25 cellular contexts compared by ENCODE assay signal in genomic region chr1:168053681-168054080, GRCh38.
DNase-seq lines count a peak whose midpoint lies in the region; ATAC-seq, FAIRE-seq and TF ChIP-seq lines count a peak whose summit lies in the region.
"Had no signal": no experiment of that assay in that cellular context is flagged by ENCODE, and none has a peak within 500 bp of the region (broad histone marks: within the 10 kb centered on the region; RNA-seq: fewer than 3 reads in every experiment).

No MANE protein-coding gene starts in this region.

- no TSS peak for BruUV-seq in MCF 10A (replicated peaks; lab: Mats Ljungman, UMichigan)

- H3K4me3 Mint-ChIP-seq in MCF 10A (ENCODE audit: unreplicated experiment), result no peak overlapping the region
- no peak overlapping the region for H3K4me3 Mint-ChIP-seq in effector memory CD8-positive, alpha-beta T cell

- H3K9me3 Mint-ChIP-seq in MCF 10A (ENCODE audit: unreplicated experiment), result no peaks in the 10 kb centered on the region
- H3K9me3 Mint-ChIP-seq in effector memory CD8-positive, alpha-beta T cell, result no peaks in the 10 kb centered on the region

- no peaks in the 10 kb centered on the region for H3K27me3 ChIP-seq in breast epithelium

- H3K4me3 ChIP-seq in breast epithelium (no peak overlapping the region), kidney (ENCODE audit: low read length in 2 of 2) (no peak overlapping the region)
- H3K4me3 ChIP-seq: HAP-1, SK-N-MC had no signal

- H3K4me1 ChIP-seq in breast epithelium (no peaks in the 10 kb centered on the region), kidney (ENCODE audit: control insufficient read depth in 1 of 2, insufficient read depth in 1 of 2, low read depth in 1 of 2, low read length in 2 of 2) (no peaks in the 10 kb centered on the region)

- no peak overlapping the region for H3K9ac ChIP-seq in kidney (ENCODE audit: low read length in 2 of 2)

- CTCF ChIA-PET in MCF 10A (lab: Yijun Ruan, JAX), result interaction anchor here (0.6 to 1.5 kb wide), 5 partner anchors 8 to 261 kb away, joined by 3 to 4 read pairs (median 3); no protein-coding TSS in a partner anchor

- peak overlapping the region; percentile 7 for H3K27ac Mint-ChIP-seq in MCF 10A (ENCODE audit: low read depth, unreplicated experiment)
- peak overlapping the region; percentile 7 to 23 for H3K27ac Mint-ChIP-seq in effector memory CD8-positive, alpha-beta T cell
- H3K27ac Mint-ChIP-seq: CD14-positive monocyte had no signal

- H3K36me3 ChIP-seq in breast epithelium (no peaks in the 10 kb centered on the region), kidney (ENCODE audit: control insufficient read depth in 1 of 2, insufficient read depth in 2 of 2, low read length in 2 of 2) (no peaks in the 10 kb centered on the region)
- H3K36me3 ChIP-seq: HAP-1 had no signal

- intact Hi-C loops in MCF 10A (cut with micrococcal nuclease), result no loop called here
- intact Hi-C loops in breast epithelium (cut with DNase I; ENCODE audit: low total_unique reads), result no loop called here
- intact Hi-C loops in kidney (cut with DNase I), result no loop called here

- FAIRE-seq in kidney (lab: Jason Lieb, UNC), result no peak
- FAIRE-seq: HTR-8/SVneo, RCC 7860 had no signal

- DNase-seq in MCF 10A (ENCODE audit: unreplicated experiment) (no peak), breast epithelium (ENCODE audit: low spot score in 2 of 2) (no peak), kidney (peak; percentile 31), SKM-1 (lab: John Stamatoyannopoulos, UW; ENCODE audit: unreplicated experiment) (no peak), Kasumi-1 (lab: John Stamatoyannopoulos, UW) (no peak), OCI-M1 (lab: John Stamatoyannopoulos, UW) (no peak)
- DNase-seq in effector memory CD8-positive, alpha-beta T cell, result no peak
- DNase-seq in central memory CD4-positive, alpha-beta T cell, result no peak
- DNase-seq: DMS 273 treated with DMSO at 0.1 percent for 48 hours, DND-41, IMR-90, Karpas-422, NCI-H1092 treated with DMSO at 0.1 percent for 48 hours, NCI-H146, NCI-H2029 treated with DMSO at 0.1 percent for 48 hours, NCI-H2171 treated with DMSO at 0.1 percent for 48 hours, NCI-H446 treated with DMSO at 0.1 percent for 48 hours, NCI-H69, SHP77 had no signal

- H3K27me3 Mint-ChIP-seq in MCF 10A (ENCODE audit: insufficient read depth, unreplicated experiment), result no peaks in the 10 kb centered on the region
- H3K27me3 Mint-ChIP-seq in effector memory CD8-positive, alpha-beta T cell, result no peaks in the 10 kb centered on the region

- peaks cover 38% of the 10 kb centered on the region for H3K36me3 Mint-ChIP-seq in MCF 10A (ENCODE audit: insufficient read depth, unreplicated experiment)
- peaks cover 13% of the 10 kb centered on the region for H3K36me3 Mint-ChIP-seq in effector memory CD8-positive, alpha-beta T cell (ENCODE audit: insufficient read depth)

- peaks cover 6% of the 10 kb centered on the region for H3K4me1 Mint-ChIP-seq in MCF 10A (ENCODE audit: insufficient read depth, unreplicated experiment)
- H3K4me1 Mint-ChIP-seq in effector memory CD8-positive, alpha-beta T cell (ENCODE audit: low read depth in 2 of 2), result peaks cover 11 to 12% of the 10 kb centered on the region in 2 donors

- TF ChIP-seq CTCF in MCF 10A (IDR thresholded peaks at IDR 0.05; ENCODE audit: unreplicated experiment), result no peak
- TF ChIP-seq CTCF in breast epithelium (IDR thresholded peaks at IDR 0.05), result no peak
- TF ChIP-seq CTCF in kidney (IDR thresholded peaks at IDR 0.05; ENCODE audit: borderline replicate concordance, extremely low read depth, insufficient read depth), result no peak

- H3K9me3 ChIP-seq in breast epithelium (no peaks in the 10 kb centered on the region), kidney (ENCODE audit: control insufficient read depth in 1 of 2, low read length in 2 of 2) (no peaks in the 10 kb centered on the region)
- H3K9me3 ChIP-seq: HAP-1 had no signal

- POLR2A ChIA-PET in MCF 10A (lab: Yijun Ruan, JAX), result interaction anchor here (1.1 to 1.3 kb wide), 2 partner anchors 12 to 83 kb away, joined by 3 to 4 read pairs; no protein-coding TSS in a partner anchor

- peak overlapping the region in 1 of 2 donors; percentile 8 for H3K27ac ChIP-seq in breast epithelium
- H3K27ac ChIP-seq in kidney (ENCODE audit: low read depth in 2 of 2, low read length in 2 of 2), result no peak overlapping the region
- H3K27ac ChIP-seq: 22Rv1, SK-N-MC had no signal

- no peak for TF ChIP-seq POLR2A in breast epithelium (IDR thresholded peaks at IDR 0.05)

- peak; percentile 36 for ATAC-seq in effector memory CD8-positive, alpha-beta T cell (replicated peaks)
